29 cellular contexts compared by ENCODE assay signal in genomic region chr9:13860019-13860418, GRCh38.
DNase-seq lines count a peak whose midpoint lies in the region; ATAC-seq, FAIRE-seq and TF ChIP-seq lines count a peak whose summit lies in the region.
"Had no signal": no experiment of that assay in that cellular context is flagged by ENCODE, and none has a peak within 500 bp of the region (broad histone marks: within the 10 kb centered on the region; RNA-seq: fewer than 3 reads in every experiment).

No MANE protein-coding gene starts in this region.

- no peak for TF ChIP-seq CTCF in cardiac fibroblast (IDR thresholded peaks at IDR 0.05; ENCODE audit: low read depth, low read length)
- no peak for TF ChIP-seq CTCF in heart left ventricle (IDR thresholded peaks at IDR 0.05)

- no peaks in the 10 kb centered on the region for H3K36me3 ChIP-seq in heart left ventricle
- H3K36me3 ChIP-seq: adrenal gland, cardiac muscle cell, pancreas, sigmoid colon, suprapubic skin had no signal

- H3K9me3 ChIP-seq in heart left ventricle = no peaks in the 10 kb centered on the region
- H3K9me3 ChIP-seq: adrenal gland, pancreas, sigmoid colon, suprapubic skin had no signal

- H3K4me3 ChIP-seq in cardiac fibroblast (replicated peaks in 1 of 2; ENCODE audit: low read depth in 2 of 2, low read length in 2 of 2) (no peak overlapping the region), heart left ventricle (no peak overlapping the region), skeletal muscle cell (ENCODE audit: low read depth, low read length) (no peak overlapping the region)
- H3K4me3 ChIP-seq: adrenal gland, cardiac muscle cell, dorsolateral prefrontal cortex, GM23248, pancreas, sigmoid colon, SK-N-MC, suprapubic skin had no signal

- WGBS in heart left ventricle, 4 donors = 69 to 79% (median 75%) methylated on average over 5 of the region's 5 CpGs

- H3K27ac ChIP-seq in heart left ventricle = peak overlapping the region in 9 of 12 donors; percentile 3 to 60 (median 40)
- H3K27ac ChIP-seq: adrenal gland, C4-2B, cardiac muscle cell, dorsolateral prefrontal cortex, GM23248, pancreas, SK-N-MC, suprapubic skin, VCaP had no signal

- no peak for FAIRE-seq in H54 (lab: Jason Lieb, UNC)
- FAIRE-seq: D721Med had no signal

- ATAC-seq in heart left ventricle = peak in 3 of 4 donors; percentile 52 to 70 (median 56)
- ATAC-seq: naive thymus-derived CD4-positive, alpha-beta T cell had no signal

- no peaks in the 10 kb centered on the region for H3K27me3 ChIP-seq in heart left ventricle
- H3K27me3 ChIP-seq: adrenal gland, cardiac muscle cell, dorsolateral prefrontal cortex, pancreas, sigmoid colon, suprapubic skin had no signal

- H3K4me1 ChIP-seq in heart left ventricle = peaks cover 0 to 43% (median 21%) of the 10 kb centered on the region in 12 donors
- H3K4me1 ChIP-seq: adrenal gland, pancreas had no signal

- DNase-seq in LHCN-M2 (ENCODE audit: low read depth) (peak; percentile 27), cardiac fibroblast (ENCODE audit: low read depth in 2 of 2) (peak; percentile 95 to 97), heart left ventricle (no peak), skeletal muscle cell (ENCODE audit: low read depth) (peak; percentile 94), H54 (ENCODE audit: insufficient read length, low spot score) (no peak), NCI-H1092 (lab: John Stamatoyannopoulos, UW) (no peak), NCI-H1930 (lab: John Stamatoyannopoulos, UW) (no peak), hypothalamus (lab: John Stamatoyannopoulos, UW) (no peak)
- DNase-seq: activated CD8-positive, alpha-beta memory T cell treated with anti-CD3 and anti-CD28 coated beads, Interleukin-2, amount 50 U/mL, for 4 hours; activated effector memory CD4-positive, alpha-beta T cell treated with anti-CD3 and anti-CD28 coated beads, Interleukin-2, amount 50 U/mL, for 16 hours; adrenal gland; dorsolateral prefrontal cortex; EL; GM23248; kidney glomerular epithelial cell; MM.1S; naive thymus-derived CD4-positive, alpha-beta T cell; NCI-H1436 treated with DMSO at 0.1 percent for 48 hours; NCI-H524; NK-92 treated with Interleukin-12 subunit alpha and Interleukin-12 subunit beta, amount 100 ng/mL, for 24 hours; pancreas; sigmoid colon; T-helper 2 cell had no signal

- TF ChIP-seq POLR2A in heart left ventricle (IDR thresholded peaks at IDR 0.05) = no peak
- TF ChIP-seq POLR2A in H54 (IDR thresholded peaks at IDR 0.05; ENCODE audit: low read depth, low read length) = no peak

- intact Hi-C loops in heart left ventricle (cut with DNase I) = loop anchor here in 4 of 10 donors (5.0 to 10.0 kb wide), 6 partner anchors 37 to 492 kb away; partner anchors contain the start of gene NFIB (in 1 of the 4)

Comparison
In these comparisons a context has a peak if more than half of its experiments do, and no peak if none do; other contexts are left out.
1. DNase-seq: peak in LHCN-M2 (single experiment), cardiac fibroblast (2 of 2) and skeletal muscle cell (single experiment); none in heart left ventricle (0 of 5), H54 (single experiment), NCI-H1092 (single experiment), NCI-H1930 (0 of 2) and hypothalamus (0 of 51).